Comparison of ENCODE assay signal across 31 cellular contexts in the genomic region with DNA sequence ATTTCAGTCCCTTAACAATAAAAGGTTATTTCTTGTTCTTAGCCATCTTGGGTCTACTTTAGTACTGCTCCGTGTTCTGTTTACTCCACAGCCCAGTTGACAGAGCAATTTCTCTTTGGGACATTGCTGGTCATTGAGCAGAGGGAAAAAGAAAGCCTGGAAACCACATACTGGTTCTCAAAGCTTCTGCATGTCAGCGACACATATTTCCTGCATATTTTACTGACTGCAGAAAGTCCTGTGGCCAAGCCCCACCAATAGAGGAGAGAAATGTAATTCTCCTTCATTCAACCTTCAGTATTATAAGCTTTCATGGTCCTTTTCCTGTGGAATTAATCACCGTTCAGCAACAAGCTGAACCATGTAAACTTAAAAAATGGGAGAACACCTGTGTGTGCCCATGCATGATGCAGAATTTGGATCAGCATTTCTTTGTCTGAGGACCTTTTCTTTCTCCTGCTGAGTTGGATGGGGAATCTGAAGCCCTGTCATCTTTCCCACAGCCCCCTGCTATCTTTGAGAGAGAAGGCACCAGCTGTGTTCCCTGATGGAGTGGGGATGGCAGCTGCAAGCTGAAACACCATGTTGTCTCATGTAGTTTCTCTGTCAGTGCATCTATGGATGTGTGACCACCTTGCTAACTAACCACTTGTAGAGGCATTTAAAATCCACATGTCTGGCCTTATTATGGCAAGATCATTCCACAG.
DNase-seq lines count a peak whose midpoint lies in the region; ATAC-seq and TF ChIP-seq lines count a peak whose summit lies in the region.
"Had no signal": no experiment of that assay in that cellular context is flagged by ENCODE, and none has a peak within 500 bp of the region (broad histone marks: within the 10 kb centered on the region; RNA-seq: fewer than 3 reads in every experiment).

No MANE protein-coding gene starts in this region.

- H2AFZ ChIP-seq in fibroblast of lung (ENCODE audit: low read length): no peak overlapping the region
- no peak overlapping the region for H2AFZ ChIP-seq in osteoblast (ENCODE audit: low read length)

- TF ChIP-seq CTCF in fibroblast of lung (conservative IDR thresholded peaks at IDR 0.05 in 1 of 2, IDR thresholded peaks at IDR 0.05 in 1 of 2; ENCODE audit: low read depth in 1 of 2, low read length in 2 of 2) (no peak), osteoblast (IDR thresholded peaks at IDR 0.05; ENCODE audit: extremely low read depth, low read depth, low read length) (no peak)

- H3K36me3 ChIP-seq in fibroblast of lung (ENCODE audit: control insufficient read depth, insufficient read depth, low read length) (no peaks in the 10 kb centered on the region), osteoblast (ENCODE audit: insufficient read depth, low read length) (no peaks in the 10 kb centered on the region)
- H3K36me3 ChIP-seq: heart left ventricle, upper lobe of left lung had no signal

- H4K20me1 ChIP-seq in fibroblast of lung (ENCODE audit: control insufficient read depth, extremely low read depth, insufficient read depth, low read length) (no peaks in the 10 kb centered on the region), osteoblast (ENCODE audit: insufficient read depth, low read length) (no peaks in the 10 kb centered on the region)

- H3K4me2 ChIP-seq in fibroblast of lung (ENCODE audit: extremely low read depth, insufficient read depth, low read length) (peak overlapping the region; percentile 27), osteoblast (ENCODE audit: insufficient read depth, low read length) (no peak overlapping the region)

- H3K4me1 ChIP-seq in fibroblast of lung (ENCODE audit: control insufficient read depth, extremely low read depth, insufficient read depth, low read length) (peaks cover 44% of the 10 kb centered on the region), osteoblast (ENCODE audit: insufficient read depth, low read length) (peaks cover 19% of the 10 kb centered on the region)
- H3K4me1 ChIP-seq: upper lobe of left lung had no signal

- ATAC-seq in GM19351 (IDR thresholded peaks at IDR 0.05; ENCODE audit: unreplicated experiment): no peak
- ATAC-seq in HG02798 (IDR thresholded peaks at IDR 0.05; ENCODE audit: poor library complexity, unreplicated experiment): no peak
- no peak for ATAC-seq in HG03460 (IDR thresholded peaks at IDR 0.05; ENCODE audit: unreplicated experiment)
- ATAC-seq in GM21576 (IDR thresholded peaks at IDR 0.05; ENCODE audit: unreplicated experiment): no peak
- ATAC-seq: effector memory CD8-positive, alpha-beta T cell; foreskin keratinocyte; heart left ventricle; HepG2; left ventricle myocardium superior; naive thymus-derived CD8-positive, alpha-beta T cell; T-cell had no signal

- H3K9ac ChIP-seq in fibroblast of lung (ENCODE audit: insufficient read depth, low read length): no peak overlapping the region

- H3K4me3 ChIP-seq in fibroblast of lung (replicated peaks in 1 of 4; ENCODE audit: control extremely low read depth in 1 of 4, insufficient read depth in 1 of 4, low read depth in 3 of 4, low read length in 4 of 4) (no peak overlapping the region), osteoblast (ENCODE audit: insufficient read depth, low read length) (no peak overlapping the region)
- H3K4me3 ChIP-seq: coronary artery, heart left ventricle, skin epidermis, upper lobe of left lung had no signal

- H3K27me3 ChIP-seq in fibroblast of lung (ENCODE audit: control insufficient read depth, insufficient read depth, low read length) (no peaks in the 10 kb centered on the region), osteoblast (ENCODE audit: insufficient read depth, low read length) (no peaks in the 10 kb centered on the region)
- H3K27me3 ChIP-seq: foreskin keratinocyte, upper lobe of left lung had no signal

- no peaks in the 10 kb centered on the region for H3K79me2 ChIP-seq in fibroblast of lung (ENCODE audit: control insufficient read depth, insufficient read depth, low read length)
- H3K79me2 ChIP-seq in osteoblast (ENCODE audit: insufficient read depth, low read length): no peaks in the 10 kb centered on the region

- H3K9me3 ChIP-seq in fibroblast of lung (ENCODE audit: control insufficient read depth, insufficient read depth, low read depth, low read length): no peaks in the 10 kb centered on the region
- no peaks in the 10 kb centered on the region for H3K9me3 ChIP-seq in osteoblast (ENCODE audit: low read depth, low read length)
- H3K9me3 ChIP-seq: heart left ventricle, upper lobe of left lung had no signal

- peak overlapping the region; percentile 17 for H3K27ac ChIP-seq in fibroblast of lung (ENCODE audit: insufficient read depth, low read length)
- H3K27ac ChIP-seq in osteoblast (ENCODE audit: low read depth, low read length): peak overlapping the region; percentile 4
- H3K27ac ChIP-seq: coronary artery, foreskin keratinocyte, skin epidermis, upper lobe of left lung had no signal

- DNase-seq in NCI-H524 (lab: John Stamatoyannopoulos, UW) (peak; percentile 4 to 53), NCI-H524 treated with DMSO at 0.1 percent for 48 hours (lab: John Stamatoyannopoulos, UW) (no peak), fibroblast of lung (ENCODE audit: low read depth in 2 of 2) (peak in 1 of 2 donors; percentile 62), osteoblast (ENCODE audit: insufficient read length, low spot score, missing footprints) (no peak)
- DNase-seq: activated CD4-positive, alpha-beta T cell treated with anti-CD3 and anti-CD28 coated beads, Interleukin-2, amount 10 ng/mL, durations not matched to agents 24 days and 14 days; activated gamma-delta T cell treated with Interleukin-2 at 50 U/mL for 16 hours; activated naive CD8-positive, alpha-beta T cell treated with anti-CD3 and anti-CD28 coated beads, Interleukin-2, amount 10 ng/mL, durations not matched to agents 7 days and 5 days; activated T-cell treated with anti-CD3 and anti-CD28 coated beads, Interleukin-2, amount 50 U/mL, for 1 hour; aorta; CD4-positive, alpha-beta T cell; effector memory CD8-positive, alpha-beta T cell; erythroblast; foreskin keratinocyte; heart left ventricle; Karpas-422; left ventricle myocardium superior; midbrain; naive thymus-derived CD8-positive, alpha-beta T cell; NCI-H1436 treated with DMSO at 0.1 percent for 48 hours; NCI-H526; NK-92 treated with Interleukin-12 subunit alpha and Interleukin-12 subunit beta, amount 100 ng/mL, for 24 hours; stimulated activated naive CD4-positive, alpha-beta T cell; T-cell; upper lobe of left lung had no signal

Comparison
In these comparisons a context has a peak if more than half of its experiments do, and no peak if none do; other contexts are left out.
1. DNase-seq: peak in NCI-H524 (2 of 2); none in NCI-H524 treated with DMSO at 0.1 percent for 48 hours (single experiment) and osteoblast (single experiment).